Comparison of ENCODE assay signal across 11 cellular contexts in genomic region chr12:68489273-68489672, GRCh38.
"Had no signal": no experiment of that assay in that cellular context is flagged by ENCODE, and none has a peak within 500 bp of the region (broad histone marks: within the 10 kb centered on the region; RNA-seq: fewer than 3 reads in every experiment).

No MANE protein-coding gene starts in this region.

- DNase-seq: GM23248, GOT3, H7, H9, HCEC 1CT, HFFc6 had no signal

- H3K36me3 ChIP-seq: HAP-1 had no signal

- FAIRE-seq: H1, H54 had no signal

- H3K4me3 Mint-ChIP-seq: GM23338, H9, HFFc6 had no signal

- H3K27ac Mint-ChIP-seq: GM23338, H9, HFFc6 had no signal

- H3K27ac ChIP-seq: GM23248 had no signal

- H3K4me3 ChIP-seq: GM23248, GM23338, HAP-1 had no signal

- H3K9me3 Mint-ChIP-seq: GM23338, H9, HFFc6 had no signal

- ATAC-seq: GM23338, HCT116 had no signal

- H3K9me3 ChIP-seq: HAP-1 had no signal

- H3K4me1 ChIP-seq: HAP-1 had no signal
